ENCODE assay signal across 8 cellular contexts in the genomic region with DNA sequence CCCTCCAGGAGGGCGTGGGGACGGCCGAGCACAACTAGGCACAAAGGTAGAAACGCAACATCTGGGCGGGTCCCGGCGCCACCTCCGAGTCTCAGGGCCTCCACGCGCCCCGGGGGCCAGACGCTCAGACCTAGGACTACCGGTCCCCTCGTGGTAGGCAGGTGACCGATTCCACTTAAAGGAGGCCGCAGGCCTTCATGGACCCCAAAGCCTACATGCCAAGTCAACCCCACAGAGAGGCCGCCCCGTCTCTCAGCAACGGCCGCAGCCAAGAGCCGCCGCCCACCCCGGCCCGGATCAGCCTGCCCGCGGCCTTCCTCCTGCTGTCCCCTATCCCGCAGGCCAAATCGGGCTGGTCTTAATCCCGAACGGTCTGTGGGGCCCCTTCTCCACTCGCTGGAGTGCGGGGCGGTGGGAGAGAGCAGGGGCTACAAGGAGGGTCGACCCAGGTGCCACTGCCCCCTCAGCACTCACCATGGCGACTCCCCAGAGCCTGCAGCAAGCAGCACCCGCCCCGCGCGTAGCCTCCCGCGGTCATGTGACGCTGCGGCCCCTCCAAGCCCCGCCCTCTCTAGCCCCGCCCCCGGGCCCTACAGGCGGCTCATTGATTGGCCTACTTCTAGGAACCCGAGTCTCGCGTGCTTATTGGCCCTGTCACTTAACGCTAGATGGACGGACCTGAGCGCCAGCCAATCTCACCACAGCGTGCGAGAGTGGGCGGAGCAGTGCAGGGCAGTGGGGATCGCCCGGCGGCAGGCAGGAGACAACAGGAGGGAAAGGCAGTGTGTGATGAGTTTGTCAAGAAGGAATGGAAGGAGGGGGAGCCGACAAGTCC. TPM values are rescaled to one million over a fixed set of nuclear protein-coding genes. Genes with fewer than 3 reads are reported as not detected.
DNase-seq lines count a peak whose midpoint lies in the region; ATAC-seq and TF ChIP-seq lines count a peak whose summit lies in the region.

A gene (minus strand): TSS at position 522 of the 835 bp plus-strand sequence. CDS start 45 bp downstream, at position 477.

- H3K9me3 Mint-ChIP-seq in activated T-helper 17 cell treated with anti-CD3 and anti-CD28 coated beads, Interleukin-2, amount 50 U/mL, for 72 hours, result no peaks in the 10 kb centered on the region
- no peaks in the 10 kb centered on the region for H3K9me3 Mint-ChIP-seq in natural killer cell treated with Interleukin-12 subunit alpha and Interleukin-12 subunit beta and Interleukin-15 and Interleukin-18, amount 100 ng/mL, for 72 hours

- peak; percentile 35; the same call in 1 of the 2 replicates for TF ChIP-seq CTCF in LNCAP (IDR thresholded peaks at IDR 0.05)

- peaks cover 34% of the 10 kb centered on the region for H3K4me1 Mint-ChIP-seq in activated T-helper 17 cell treated with anti-CD3 and anti-CD28 coated beads, Interleukin-2, amount 50 U/mL, for 72 hours
- H3K4me1 Mint-ChIP-seq in natural killer cell treated with Interleukin-12 subunit alpha and Interleukin-12 subunit beta and Interleukin-15 and Interleukin-18, amount 100 ng/mL, for 72 hours (ENCODE audit: low read depth in 2 of 2), result peaks cover 15 to 36% of the 10 kb centered on the region in 2 donors

- ATAC-seq in activated T-helper 17 cell treated with anti-CD3 and anti-CD28 coated beads, Interleukin-2, amount 50 U/mL, for 72 hours (replicated peaks), result peak; percentile 93
- peak; percentile 96 to 97 for ATAC-seq in natural killer cell treated with Interleukin-12 subunit alpha and Interleukin-12 subunit beta and Interleukin-15 and Interleukin-18, amount 100 ng/mL, for 72 hours
- ATAC-seq in stimulated activated naive CD8-positive, alpha-beta T cell treated with anti-CD3 and anti-CD28 coated beads, Interleukin-15, Interleukin-2, amounts not matched to agents 100 U/mL and 50 U/mL, for 24 hours, result peak; percentile 93

- no peak within 1 kb of the TSS for H3K27ac Mint-ChIP-seq in activated T-helper 17 cell treated with anti-CD3 and anti-CD28 coated beads, Interleukin-2, amount 50 U/mL, for 72 hours
- no peak within 1 kb of the TSS for H3K27ac Mint-ChIP-seq in natural killer cell treated with Interleukin-12 subunit alpha and Interleukin-12 subunit beta and Interleukin-15 and Interleukin-18, amount 100 ng/mL, for 72 hours

- H3K4me3 Mint-ChIP-seq in activated T-helper 17 cell treated with anti-CD3 and anti-CD28 coated beads, Interleukin-2, amount 50 U/mL, for 72 hours, result no peak within 1 kb of the TSS
- no peak within 1 kb of the TSS for H3K4me3 Mint-ChIP-seq in natural killer cell treated with Interleukin-12 subunit alpha and Interleukin-12 subunit beta and Interleukin-15 and Interleukin-18, amount 100 ng/mL, for 72 hours

- H3K27me3 Mint-ChIP-seq in activated T-helper 17 cell treated with anti-CD3 and anti-CD28 coated beads, Interleukin-2, amount 50 U/mL, for 72 hours, result no peaks in the 10 kb centered on the region
- no peaks in the 10 kb centered on the region for H3K27me3 Mint-ChIP-seq in natural killer cell treated with Interleukin-12 subunit alpha and Interleukin-12 subunit beta and Interleukin-15 and Interleukin-18, amount 100 ng/mL, for 72 hours

- peaks cover 26% of the 10 kb centered on the region for H3K36me3 Mint-ChIP-seq in activated T-helper 17 cell treated with anti-CD3 and anti-CD28 coated beads, Interleukin-2, amount 50 U/mL, for 72 hours (ENCODE audit: low read depth)
- peaks cover 8% of the 10 kb centered on the region for H3K36me3 Mint-ChIP-seq in natural killer cell treated with Interleukin-12 subunit alpha and Interleukin-12 subunit beta and Interleukin-15 and Interleukin-18, amount 100 ng/mL, for 72 hours

- DNase-seq in EL (peak; percentile 99), GOT3 (lab: John Stamatoyannopoulos, UW) (peak; percentile 99), RPMI8226 (peak; percentile 99), fibroblast of peridontal ligament (ENCODE audit: extremely low read depth) (peak; percentile 99)
- DNase-seq in natural killer cell treated with Interleukin-12 subunit alpha and Interleukin-12 subunit beta and Interleukin-15 and Interleukin-18, amount 100 ng/mL, for 72 hours (ENCODE audit: low spot score), result peak; percentile 99
- DNase-seq in stimulated activated naive CD8-positive, alpha-beta T cell treated with anti-CD3 and anti-CD28 coated beads, Interleukin-15, Interleukin-2, amounts not matched to agents 100 U/mL and 50 U/mL, for 24 hours, result peak; percentile 100

RNA-seq across cellular contexts. Expression of the gene that starts here (rescaled TPM):
- total RNA-seq in activated T-helper 17 cell treated with anti-CD3 and anti-CD28 coated beads, Interleukin-2, amount 50 U/mL, for 72 hours, result 100 to 1,000 TPM in 1 of 2 donors, 10 to 100 TPM in 1; 74.2 to 105 TPM
- 10 to 100 TPM; 61.6 to 84.9 TPM for total RNA-seq in natural killer cell treated with Interleukin-12 subunit alpha and Interleukin-12 subunit beta and Interleukin-15 and Interleukin-18, amount 100 ng/mL, for 72 hours

Comparison
In these comparisons a context has a peak if more than half of its experiments do, and no peak if none do; other contexts are left out.
1. Peak in every context shown above with its lines: DNase-seq and ATAC-seq.